In the genomic region with DNA sequence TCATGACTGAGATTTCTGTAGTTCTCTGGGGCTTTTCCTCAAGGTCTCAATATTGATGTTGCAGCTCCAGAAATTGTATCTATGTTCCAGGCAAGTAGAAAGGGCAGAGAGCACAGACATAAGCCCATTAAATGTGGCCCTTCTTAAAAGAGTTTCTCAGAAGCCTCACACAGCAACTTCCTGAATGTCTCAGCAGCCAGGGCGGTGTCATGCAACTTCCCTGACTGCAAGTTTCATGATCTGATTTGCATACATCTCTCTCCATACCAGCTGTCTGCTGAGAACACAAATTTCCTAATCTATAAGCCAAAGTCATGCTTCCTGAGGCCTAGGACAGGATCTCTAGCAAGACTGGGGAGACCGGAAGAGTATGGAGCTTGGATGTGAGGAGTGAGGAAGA, we compare ENCODE assay signal across 17 cellular contexts. TPM values are rescaled to one million over a fixed set of nuclear protein-coding genes. Genes with fewer than 3 reads are reported as not detected.
DNase-seq lines count a peak whose midpoint lies in the region; ATAC-seq and TF ChIP-seq lines count a peak whose summit lies in the region.
"Had no signal": no experiment of that assay in that cellular context is flagged by ENCODE, and none has a peak within 500 bp of the region (broad histone marks: within the 10 kb centered on the region; RNA-seq: fewer than 3 reads in every experiment).

No MANE protein-coding gene starts in this region.

- H3K36me3 ChIP-seq in SJCRH30 (no peaks in the 10 kb centered on the region), mucosa of descending colon (ENCODE audit: low read depth) (no peaks in the 10 kb centered on the region)

- intact Hi-C loops in mucosa of descending colon (cut with DNase I, micrococcal nuclease), result no loop called here

- H3K9me3 ChIP-seq in SJCRH30 (replicated peaks) (no peaks in the 10 kb centered on the region), mucosa of descending colon (no peaks in the 10 kb centered on the region)

- peak; percentile 44 for DNase-seq in GM12865 (ENCODE audit: low read depth)
- DNase-seq in SJCRH30, result no peak
- no peak for DNase-seq in NCI-H128 (lab: John Stamatoyannopoulos, UW; ENCODE audit: unreplicated experiment)
- DNase-seq in SHP77 treated with DMSO at 0.1 percent for 48 hours (lab: John Stamatoyannopoulos, UW), result no peak
- no peak for DNase-seq in mucosa of descending colon
- DNase-seq: 8988T; activated T-cell treated with anti-CD3 and anti-CD28 coated beads, Interleukin-2, amount 50 U/mL, for 48 hours; CD8-positive, alpha-beta T cell; effector memory CD4-positive, alpha-beta T cell; foreskin melanocyte; trophoblast cell had no signal

- H3K4me3 ChIP-seq in GM12865 (ENCODE audit: low read depth, low read length), result no peak overlapping the region
- H3K4me3 ChIP-seq in SJCRH30, result no peak overlapping the region
- no peak overlapping the region for H3K4me3 ChIP-seq in mucosa of descending colon

- peaks cover 6% of the 10 kb centered on the region for H3K4me1 ChIP-seq in SJCRH30
- no peaks in the 10 kb centered on the region for H3K4me1 ChIP-seq in mucosa of descending colon (ENCODE audit: low read depth)

- no peak for TF ChIP-seq CTCF in GM12865 (IDR thresholded peaks at IDR 0.05; ENCODE audit: insufficient read depth, low read depth, low read length, missing control alignments)
- no peak for TF ChIP-seq CTCF in mucosa of descending colon (IDR thresholded peaks at IDR 0.05)

- ATAC-seq in GM19328 (IDR thresholded peaks at IDR 0.05; ENCODE audit: unreplicated experiment) (peak; percentile 63), HG02588 (IDR thresholded peaks at IDR 0.05; ENCODE audit: unreplicated experiment) (peak; percentile 79), HG03354 (IDR thresholded peaks at IDR 0.05; ENCODE audit: poor library complexity, severe bottlenecking, unreplicated experiment) (peak; percentile 78), mucosa of descending colon (no peak)
- ATAC-seq: CD8-positive, alpha-beta T cell; SK-N-SH treated with all-trans-retinoic acid at 6 μM for 48 hours had no signal

- H3K27ac ChIP-seq in SJCRH30, result no peak overlapping the region

- no peaks in the 10 kb centered on the region; the same call in 1 of the 2 replicates for H3K27me3 ChIP-seq in SJCRH30

RNA-seq across cellular contexts. Expression of a gene that starts 13.0 kb away (rescaled TPM):
- not detected in 2 replicates for total RNA-seq in SJCRH30 (2014; rRNA removed; shearing (Covaris generic))
- 1 to 10 TPM in 1 of 3 donors, under 1 TPM in 2; 0.38 to 1.6 (median 0.63) TPM for total RNA-seq in mucosa of descending colon
- total RNA-seq: CD8-positive, alpha-beta T cell; LHCN-M2; mononuclear cell had no signal
